In genomic region chr11:59614277-59615131, GRCh38 we compare ENCODE assay signal across 8 cellular contexts. TPM values are rescaled to one million over a fixed set of nuclear protein-coding genes. Genes with fewer than 3 reads are reported as not detected.
DNase-seq lines count a peak whose midpoint lies in the region; ATAC-seq and TF ChIP-seq lines count a peak whose summit lies in the region.

No MANE protein-coding gene starts in this region.

- H3K4me3 Mint-ChIP-seq in endothelial cell (ENCODE audit: unreplicated experiment): peak overlapping the region; percentile 97

- H3K4me1 ChIP-seq in DND-41 (ENCODE audit: insufficient read depth, low read length): peaks cover 47% of the 10 kb centered on the region
- no peaks in the 10 kb centered on the region for H3K4me1 ChIP-seq in NT2/D1 (ENCODE audit: insufficient read depth, insufficient read length)
- peaks cover 38% of the 10 kb centered on the region for H3K4me1 ChIP-seq in osteoblast (ENCODE audit: insufficient read depth, low read length)

- peaks cover 33% of the 10 kb centered on the region for H3K4me1 Mint-ChIP-seq in endothelial cell (ENCODE audit: unreplicated experiment)

- H3K9me3 Mint-ChIP-seq in endothelial cell (ENCODE audit: unreplicated experiment): no peaks in the 10 kb centered on the region

- peak overlapping the region; percentile 69 for H3K9ac ChIP-seq in DND-41 (ENCODE audit: low read depth, low read length)
- peak overlapping the region; percentile 81 for H3K9ac ChIP-seq in NT2/D1 (ENCODE audit: insufficient read length, low read depth)

- peaks cover 34% of the 10 kb centered on the region; the same call in 1 of the 2 replicates for H4K20me1 ChIP-seq in DND-41 (ENCODE audit: insufficient read depth, low read length)
- H4K20me1 ChIP-seq in osteoblast (ENCODE audit: insufficient read depth, low read length): peaks cover 47% of the 10 kb centered on the region

- peak overlapping the region; percentile 71 to 86 for H3K4me3 ChIP-seq in DND-41 (ENCODE audit: low read depth in 1 of 2, low read length in 2 of 2)
- peak overlapping the region; percentile 82 for H3K4me3 ChIP-seq in NT2/D1 (ENCODE audit: insufficient read length, low read depth)
- peak overlapping the region; percentile 77 for H3K4me3 ChIP-seq in osteoblast (ENCODE audit: insufficient read depth, low read length)

- H3K9me3 ChIP-seq in DND-41 (ENCODE audit: insufficient read depth, low read length, severe bottlenecking) (no peaks in the 10 kb centered on the region), NT2/D1 (ENCODE audit: insufficient read depth, low read length) (no peaks in the 10 kb centered on the region), osteoblast (ENCODE audit: low read depth, low read length) (no peaks in the 10 kb centered on the region)

- H3K79me2 ChIP-seq in DND-41 (ENCODE audit: insufficient read depth, low read length) (peaks cover 57% of the 10 kb centered on the region), osteoblast (ENCODE audit: insufficient read depth, low read length) (peaks cover 54% of the 10 kb centered on the region)

- ATAC-seq in DND-41 (ENCODE audit: insufficient read depth, low read depth): no peak
- no peak for ATAC-seq in HG02885 (IDR thresholded peaks at IDR 0.05; ENCODE audit: poor library complexity, unreplicated experiment)

- H3K36me3 Mint-ChIP-seq in endothelial cell (ENCODE audit: low read depth, unreplicated experiment): peaks cover 14% of the 10 kb centered on the region

- peak overlapping the region; percentile 63 for H2AFZ ChIP-seq in DND-41 (ENCODE audit: low read depth, low read length)
- H2AFZ ChIP-seq in osteoblast (ENCODE audit: low read length): no peak overlapping the region

- H3K27me3 Mint-ChIP-seq in endothelial cell (ENCODE audit: unreplicated experiment): peaks cover 10% of the 10 kb centered on the region

- H3K4me2 ChIP-seq in DND-41 (ENCODE audit: insufficient read depth, low read length): peak overlapping the region; percentile 96
- peak overlapping the region; percentile 98 for H3K4me2 ChIP-seq in osteoblast (ENCODE audit: insufficient read depth, low read length)

- H3K36me3 ChIP-seq in DND-41 (ENCODE audit: insufficient read depth, low read length): peaks cover 34% of the 10 kb centered on the region
- H3K36me3 ChIP-seq in NT2/D1 (ENCODE audit: insufficient read depth, insufficient read length, low read length): peaks cover 25% of the 10 kb centered on the region
- H3K36me3 ChIP-seq in osteoblast (ENCODE audit: insufficient read depth, low read length): peaks cover 14% of the 10 kb centered on the region

- H3K27ac ChIP-seq in DND-41 (ENCODE audit: low read length): peak overlapping the region; percentile 60
- peak overlapping the region; percentile 54 for H3K27ac ChIP-seq in osteoblast (ENCODE audit: low read depth, low read length)

- DNase-seq in DND-41 (no peak), NT2/D1 (ENCODE audit: low read depth, low spot score) (no peak), endothelial cell (ENCODE audit: low spot score) (no peak), osteoblast (ENCODE audit: insufficient read length, low spot score, missing footprints) (peak; percentile 67), NCI-H524 (lab: John Stamatoyannopoulos, UW) (no peak), NCI-H187 (lab: John Stamatoyannopoulos, UW) (no peak), HPDE6-E6E7 (ENCODE audit: extremely low spot score) (no peak)

- H3K27ac Mint-ChIP-seq in endothelial cell (ENCODE audit: unreplicated experiment): peak overlapping the region; percentile 93

- H3K27me3 ChIP-seq in DND-41 (ENCODE audit: insufficient read depth, low read length, poor library complexity) (no peaks in the 10 kb centered on the region), NT2/D1 (ENCODE audit: insufficient read depth, insufficient read length) (no peaks in the 10 kb centered on the region), osteoblast (ENCODE audit: insufficient read depth, low read length) (no peaks in the 10 kb centered on the region)

- TF ChIP-seq CTCF in DND-41 (IDR thresholded peaks at IDR 0.05; ENCODE audit: borderline replicate concordance, extremely low read depth, low read length, poor library complexity, severe bottlenecking) (no peak), endothelial cell (IDR thresholded peaks at IDR 0.05; ENCODE audit: unreplicated experiment) (no peak), osteoblast (IDR thresholded peaks at IDR 0.05; ENCODE audit: extremely low read depth, low read depth, low read length) (no peak)

RNA-seq across cellular contexts. Expression of gene OSBP, which starts 1.1 kb away (rescaled TPM):
- total RNA-seq in endothelial cell (ENCODE audit: unreplicated experiment) (39.5 TPM), osteoblast (35.1 and 35.9 TPM in 2 replicates)

RNA-seq across cellular contexts. Expression of gene PATL1, which starts 54.3 kb away (rescaled TPM):
- total RNA-seq in endothelial cell (ENCODE audit: unreplicated experiment) (36.1 TPM), osteoblast (17.7 and 19.5 TPM in 2 replicates)
